ENCODE assay signal across 36 cellular contexts in the genomic region with DNA sequence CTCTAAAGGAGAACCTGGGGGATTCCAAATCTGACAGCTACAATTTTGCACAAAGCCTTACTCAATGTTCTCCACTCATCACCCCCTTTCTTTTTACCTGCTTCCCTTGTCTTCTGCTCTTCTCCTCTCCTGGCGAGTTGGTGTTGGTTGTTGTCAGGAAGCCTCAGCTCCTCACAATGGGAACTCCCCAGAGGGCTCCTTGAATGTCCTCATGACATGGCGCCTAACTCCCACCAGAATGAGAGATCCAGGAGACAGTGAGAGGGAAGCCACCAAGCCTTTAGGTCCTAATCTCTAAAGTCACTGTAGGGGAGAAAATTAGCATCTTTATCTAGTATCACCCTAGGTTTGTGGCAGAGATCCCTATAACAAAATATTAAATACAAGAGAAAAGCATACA.
"Had no signal": no experiment of that assay in that cellular context is flagged by ENCODE, and none has a peak within 500 bp of the region (broad histone marks: within the 10 kb centered on the region; RNA-seq: fewer than 3 reads in every experiment).

No MANE protein-coding gene starts in this region.

- DNase-seq: activated CD4-positive, alpha-beta memory T cell treated with anti-CD3 and anti-CD28 coated beads, Interleukin-2, amount 10 ng/mL, durations not matched to agents 7 days and 5 days; activated CD4-positive, alpha-beta T cell treated with anti-CD3 and anti-CD28 coated beads for 1 hour; activated CD4-positive, alpha-beta T cell treated with anti-CD3 and anti-CD28 coated beads for 48 hours; activated CD4-positive, CD25-positive, alpha-beta regulatory T cell; activated CD8-positive, alpha-beta memory T cell treated with anti-CD3 and anti-CD28 coated beads for 24 hours; activated CD8-positive, alpha-beta memory T cell treated with anti-CD3 and anti-CD28 coated beads, Interleukin-2, amount 10 ng/mL, durations not matched to agents 7 days and 5 days; activated CD8-positive, alpha-beta memory T cell treated with anti-CD3 and anti-CD28 coated beads, Interleukin-2, amount 50 U/mL, for 48 hours; activated effector memory CD4-positive, alpha-beta T cell treated with anti-CD3 and anti-CD28 coated beads, Interleukin-2, amount 50 U/mL, for 16 hours; activated naive CD4-positive, alpha-beta T cell; activated naive CD4-positive, alpha-beta T cell treated with anti-CD3 and anti-CD28 coated beads, Interleukin-2, amount 50 U/mL, for 16 hours; activated naive CD8-positive, alpha-beta T cell treated with anti-CD3 and anti-CD28 coated beads for 36 hours; activated T-cell treated with anti-CD3 and anti-CD28 coated beads, Interleukin-2, amount 50 U/mL, for 72 hours; amniotic stem cell; Kasumi-1; MM.1S; MV-4-11; NCI-H1105; NCI-H1417 treated with DMSO at 0.1 percent for 48 hours; NCI-H187 treated with DMSO at 0.1 percent for 48 hours; NCI-H2081; NCI-H2171 treated with DMSO at 0.1 percent for 48 hours; NCI-H226; NCI-H446 treated with DMSO at 0.1 percent for 48 hours; NCI-H524; NCI-H69; PC-3; Peyer's patch; RPMI8226; SIG-M5; T-helper 1 cell; T-helper 2 cell; T-helper 9 cell; WERI-Rb-1 had no signal

- H3K9me3 ChIP-seq: Peyer's patch had no signal

- H3K4me3 Mint-ChIP-seq: activated CD4-positive, alpha-beta memory T cell treated with anti-CD3 and anti-CD28 coated beads, Interleukin-2, amount 10 ng/mL, durations not matched to agents 7 days and 5 days; activated CD8-positive, alpha-beta memory T cell treated with anti-CD3 and anti-CD28 coated beads, Interleukin-2, amount 10 ng/mL, durations not matched to agents 7 days and 5 days; activated naive CD8-positive, alpha-beta T cell treated with anti-CD3 and anti-CD28 coated beads for 36 hours; activated T-cell treated with anti-CD3 and anti-CD28 coated beads, Interleukin-2, amount 50 U/mL, for 72 hours; activated T-helper 17 cell treated with anti-CD3 and anti-CD28 coated beads, Interleukin-2, amount 50 U/mL, for 72 hours had no signal

- H3K27ac Mint-ChIP-seq: activated CD4-positive, alpha-beta memory T cell treated with anti-CD3 and anti-CD28 coated beads, Interleukin-2, amount 10 ng/mL, durations not matched to agents 7 days and 5 days; activated CD8-positive, alpha-beta memory T cell treated with anti-CD3 and anti-CD28 coated beads, Interleukin-2, amount 10 ng/mL, durations not matched to agents 7 days and 5 days; activated naive CD8-positive, alpha-beta T cell treated with anti-CD3 and anti-CD28 coated beads for 36 hours; activated T-cell treated with anti-CD3 and anti-CD28 coated beads, Interleukin-2, amount 50 U/mL, for 72 hours; activated T-helper 17 cell treated with anti-CD3 and anti-CD28 coated beads, Interleukin-2, amount 50 U/mL, for 72 hours had no signal

- H3K36me3 Mint-ChIP-seq: activated CD8-positive, alpha-beta memory T cell treated with anti-CD3 and anti-CD28 coated beads, Interleukin-2, amount 10 ng/mL, durations not matched to agents 7 days and 5 days; activated naive CD8-positive, alpha-beta T cell treated with anti-CD3 and anti-CD28 coated beads for 36 hours had no signal

- H3K4me1 Mint-ChIP-seq: activated T-helper 17 cell treated with anti-CD3 and anti-CD28 coated beads, Interleukin-2, amount 50 U/mL, for 72 hours had no signal

- H3K27me3 ChIP-seq: Peyer's patch had no signal

- H3K27me3 Mint-ChIP-seq: activated naive CD8-positive, alpha-beta T cell treated with anti-CD3 and anti-CD28 coated beads for 36 hours; activated T-helper 17 cell treated with anti-CD3 and anti-CD28 coated beads, Interleukin-2, amount 50 U/mL, for 72 hours had no signal

- H3K36me3 ChIP-seq: Peyer's patch, WERI-Rb-1 had no signal

- H3K27ac ChIP-seq: WERI-Rb-1 had no signal

- H3K9me3 Mint-ChIP-seq: activated naive CD8-positive, alpha-beta T cell treated with anti-CD3 and anti-CD28 coated beads for 36 hours; activated T-cell treated with anti-CD3 and anti-CD28 coated beads, Interleukin-2, amount 50 U/mL, for 72 hours; activated T-helper 17 cell treated with anti-CD3 and anti-CD28 coated beads, Interleukin-2, amount 50 U/mL, for 72 hours had no signal

- H3K4me3 ChIP-seq: Peyer's patch had no signal

- ATAC-seq: activated CD8-positive, alpha-beta memory T cell treated with anti-CD3 and anti-CD28 coated beads, Interleukin-2, amount 10 ng/mL, durations not matched to agents 7 days and 5 days; activated T-cell treated with anti-CD3 and anti-CD28 coated beads, Interleukin-2, amount 50 U/mL, for 72 hours; activated T-helper 17 cell treated with anti-CD3 and anti-CD28 coated beads, Interleukin-2, amount 50 U/mL, for 72 hours; PC-3; Right ventricle myocardium inferior; SK-N-SH treated with all-trans-retinoic acid at 6 μM for 48 hours had no signal
